ENCODE assay signal across 8 cellular contexts in genomic region chr6:35737413-35738211, GRCh38. TPM values are rescaled to one million over a fixed set of nuclear protein-coding genes. Genes with fewer than 3 reads are reported as not detected.
DNase-seq lines count a peak whose midpoint lies in the region; ATAC-seq and TF ChIP-seq lines count a peak whose summit lies in the region.

No MANE protein-coding gene starts in this region.

- H3K9me3 ChIP-seq in prostate gland (no peaks in the 10 kb centered on the region), MG63 (no peaks in the 10 kb centered on the region)
- no peaks in the 10 kb centered on the region for H3K9me3 ChIP-seq in effector memory CD4-positive, alpha-beta T cell (ENCODE audit: control insufficient read depth, low read length)

- no peak overlapping the region for H3K27ac ChIP-seq in prostate gland
- no peak overlapping the region for H3K27ac ChIP-seq in effector memory CD4-positive, alpha-beta T cell (ENCODE audit: insufficient read depth, low read length, poor library complexity, severe bottlenecking)

- H3K36me3 Mint-ChIP-seq in activated CD8-positive, alpha-beta T cell treated with anti-CD3 and anti-CD28 coated beads for 36 hours (ENCODE audit: low read depth), result no peaks in the 10 kb centered on the region

- ATAC-seq in HG02678 (IDR thresholded peaks at IDR 0.05; ENCODE audit: unreplicated experiment), result peak; percentile 43
- peak; percentile 75 for ATAC-seq in activated CD8-positive, alpha-beta T cell treated with anti-CD3 and anti-CD28 coated beads for 36 hours

- H3K27me3 ChIP-seq in prostate gland (replicated peaks; ENCODE audit: insufficient read depth), result no peaks in the 10 kb centered on the region
- no peaks in the 10 kb centered on the region for H3K27me3 ChIP-seq in effector memory CD4-positive, alpha-beta T cell (replicated peaks; ENCODE audit: control insufficient read depth, insufficient read depth, low read length, poor library complexity, severe bottlenecking)
- H3K27me3 ChIP-seq in MG63, result no peaks in the 10 kb centered on the region

- in situ Hi-C loops in Caki2 (cut with HindIII; ENCODE audit: low pct_unique_long_range_greater_than_20kb, low sequenced_read_pairs), result no loop called here

- H3K27ac Mint-ChIP-seq in activated CD8-positive, alpha-beta T cell treated with anti-CD3 and anti-CD28 coated beads for 36 hours, result peak overlapping the region; percentile 77

- intact Hi-C loops in activated CD8-positive, alpha-beta T cell treated with anti-CD3 and anti-CD28 coated beads for 36 hours (cut with micrococcal nuclease), result loop anchor here (1.0 kb wide), 1 partner anchor 153 kb away; no protein-coding TSS in a partner anchor
- intact Hi-C loops in prostate gland (cut with DNase I), result loop anchor here (1.0 to 10.0 kb wide), 3 partner anchors 155 to 393 kb away; partner anchors contain the start of gene PPARD

- peaks cover 19% of the 10 kb centered on the region for H3K4me1 ChIP-seq in prostate gland (replicated peaks)
- peaks cover 28% of the 10 kb centered on the region for H3K4me1 ChIP-seq in effector memory CD4-positive, alpha-beta T cell (ENCODE audit: control insufficient read depth, insufficient read depth, low read length, poor library complexity, severe bottlenecking)

- H3K36me3 ChIP-seq in prostate gland, result no peaks in the 10 kb centered on the region
- H3K36me3 ChIP-seq in effector memory CD4-positive, alpha-beta T cell (ENCODE audit: control insufficient read depth, insufficient read depth, low read length), result no peaks in the 10 kb centered on the region
- H3K36me3 ChIP-seq in MG63, result no peaks in the 10 kb centered on the region

- H3K4me3 ChIP-seq in prostate gland (no peak overlapping the region), MG63 (no peak overlapping the region)
- no peak overlapping the region for H3K4me3 ChIP-seq in effector memory CD4-positive, alpha-beta T cell (ENCODE audit: insufficient read depth, low read depth, low read length, poor library complexity, severe bottlenecking)

- no peaks in the 10 kb centered on the region for H3K27me3 Mint-ChIP-seq in activated CD8-positive, alpha-beta T cell treated with anti-CD3 and anti-CD28 coated beads for 36 hours

- no peak for TF ChIP-seq POLR2A in prostate gland (IDR thresholded peaks at IDR 0.05)

- H3K4me3 Mint-ChIP-seq in activated CD8-positive, alpha-beta T cell treated with anti-CD3 and anti-CD28 coated beads for 36 hours, result peak overlapping the region; percentile 31

- POLR2A ChIA-PET in activated CD8-positive, alpha-beta T cell treated with anti-CD3 and anti-CD28 coated beads for 36 hours (lab: Charles Lee), result interaction anchor here (1.4 to 2.1 kb wide), 2 partner anchors 9 to 50 kb away, joined by 4 to 6 read pairs; no protein-coding TSS in a partner anchor

- 55% methylated on average over 16 of the region's 16 CpGs for WGBS in prostate gland

- TF ChIP-seq CTCF in activated CD8-positive, alpha-beta T cell treated with anti-CD3 and anti-CD28 coated beads for 36 hours (IDR thresholded peaks at IDR 0.05), result peak; percentile 86
- TF ChIP-seq CTCF in prostate gland (IDR thresholded peaks at IDR 0.05), result peak; percentile 77 to 99 (median 92)

- CTCF ChIA-PET in activated CD8-positive, alpha-beta T cell treated with anti-CD3 and anti-CD28 coated beads for 36 hours (lab: Charles Lee), result interaction anchor here (0.6 to 9.6 kb wide), 55 partner anchors 9 to 290 kb away, joined by 3 to 272 read pairs (median 8); partner anchors contain the start of genes FANCE and FKBP5

- peaks cover 42% of the 10 kb centered on the region for H3K4me1 Mint-ChIP-seq in activated CD8-positive, alpha-beta T cell treated with anti-CD3 and anti-CD28 coated beads for 36 hours (ENCODE audit: low read depth)

- H3K9me3 Mint-ChIP-seq in activated CD8-positive, alpha-beta T cell treated with anti-CD3 and anti-CD28 coated beads for 36 hours, result no peaks in the 10 kb centered on the region

- DNase-seq in Caki2 (ENCODE audit: low read depth) (peak; percentile 70), NCI-H446 (lab: John Stamatoyannopoulos, UW) (peak; percentile 63 to 86), foreskin melanocyte (peak; percentile 68), prostate gland (ENCODE audit: low spot score) (peak; percentile 54), MG63 (no peak)
- peak; percentile 13 for DNase-seq in activated CD8-positive, alpha-beta T cell treated with anti-CD3 and anti-CD28 coated beads for 36 hours
- no peak for DNase-seq in effector memory CD4-positive, alpha-beta T cell

RNA-seq across cellular contexts. Expression of gene ARMC12, which starts 0.8 kb away (rescaled TPM):
- total RNA-seq in Caki2 (2014; rRNA removed; shearing (Covaris generic); ENCODE audit: low replicate concordance), result 1.9 and 4.6 TPM in 2 replicates
- total RNA-seq in activated CD8-positive, alpha-beta T cell treated with anti-CD3 and anti-CD28 coated beads for 36 hours, result 1 to 10 TPM; 1.0 to 1.1 TPM
- 1 to 10 TPM; 1.7 to 4.4 TPM for total RNA-seq in prostate gland
- total RNA-seq in MG63 (2014; rRNA removed; shearing (Covaris generic); ENCODE audit: low replicate concordance), result not detected in 2 replicates

RNA-seq across cellular contexts. Expression of gene CLPSL2, which starts 38.8 kb away (rescaled TPM):
- not detected in 2 replicates for total RNA-seq in Caki2 (2014; rRNA removed; shearing (Covaris generic); ENCODE audit: low replicate concordance)
- not detected for total RNA-seq in activated CD8-positive, alpha-beta T cell treated with anti-CD3 and anti-CD28 coated beads for 36 hours
- not detected for total RNA-seq in prostate gland
- total RNA-seq in MG63 (2014; rRNA removed; shearing (Covaris generic); ENCODE audit: low replicate concordance), result not detected in 2 replicates

RNA-seq across cellular contexts. Expression of gene CLPSL1, which starts 43.2 kb away (rescaled TPM):
- total RNA-seq in Caki2 (2014; rRNA removed; shearing (Covaris generic); ENCODE audit: low replicate concordance), result 2.4 TPM in 1 of 2 replicates, not detected in the other
- not detected for total RNA-seq in activated CD8-positive, alpha-beta T cell treated with anti-CD3 and anti-CD28 coated beads for 36 hours
- total RNA-seq in prostate gland, result not detected
- total RNA-seq in MG63 (2014; rRNA removed; shearing (Covaris generic); ENCODE audit: low replicate concordance), result not detected in 2 replicates

RNA-seq across cellular contexts. Expression of gene FKBP5, which starts 48.9 kb away (rescaled TPM):
- 4.3 and 6.9 TPM in 2 replicates for total RNA-seq in Caki2 (2014; rRNA removed; shearing (Covaris generic); ENCODE audit: low replicate concordance)
- total RNA-seq in activated CD8-positive, alpha-beta T cell treated with anti-CD3 and anti-CD28 coated beads for 36 hours, result 10 to 100 TPM; 90.6 to 93.4 TPM
- 100 to 1,000 TPM; 201 to 248 TPM for total RNA-seq in prostate gland
- total RNA-seq in MG63 (2014; rRNA removed; shearing (Covaris generic); ENCODE audit: low replicate concordance), result 9.4 and 10.3 TPM in 2 replicates

RNA-seq across cellular contexts. Expression of gene CLPS, which starts 59.5 kb away (rescaled TPM):
- total RNA-seq in Caki2 (2014; rRNA removed; shearing (Covaris generic); ENCODE audit: low replicate concordance), result not detected in 2 replicates
- total RNA-seq in activated CD8-positive, alpha-beta T cell treated with anti-CD3 and anti-CD28 coated beads for 36 hours, result not detected
- not detected for total RNA-seq in prostate gland
- not detected in 2 replicates for total RNA-seq in MG63 (2014; rRNA removed; shearing (Covaris generic); ENCODE audit: low replicate concordance)

Comparison
In these comparisons a context has a peak if more than half of its experiments do, and no peak if none do; other contexts are left out.
1. DNase-seq: peak in Caki2 (single experiment), NCI-H446 (2 of 2), activated CD8-positive, alpha-beta T cell treated with anti-CD3 and anti-CD28 coated beads for 36 hours (single experiment), foreskin melanocyte (single experiment) and prostate gland (single experiment); none in effector memory CD4-positive, alpha-beta T cell (0 of 3) and MG63 (single experiment).